Comparison of ENCODE assay signal across 1 cellular context in genomic region chr12:124214574-124214973, GRCh38.
TF ChIP-seq lines count a peak whose summit lies in the region.

No MANE protein-coding gene starts in this region.

TF ChIP-seq in K562, 482 proteins besides CTCF, POLR2A, EP300 and RAD21 (continued from another document):
- TF ChIP-seq CHD7 (IDR thresholded peaks at IDR 0.05; ENCODE audit: low read depth, low read length) (no peak), ZKSCAN8 (CRISPR knock-in tag; IDR thresholded peaks at IDR 0.05) (no peak), LEF1 (IDR thresholded peaks at IDR 0.05) (no peak), MXI1 (IDR thresholded peaks at IDR 0.05; ENCODE audit: low read depth, low read length) (no peak), POLR2G (IDR thresholded peaks at IDR 0.05; ENCODE audit: low read depth, low read length) (no peak), RBM25 (IDR thresholded peaks at IDR 0.05; ENCODE audit: low read depth, low read length, severe bottlenecking) (peak; percentile 16), HDAC6 (IDR thresholded peaks at IDR 0.05; ENCODE audit: low read depth, low read length) (no peak)
